Comparison of ENCODE assay signal across 1 cellular context in genomic region chr5:69189162-69190086, GRCh38.
A peak's percentile ranks its signal among the peaks of the same experiment; 100 is the strongest.
TF ChIP-seq lines count a peak whose summit lies in the region.

CENPH (plus strand) TSS chr5:69189583; CDS start chr5:69189635, 52 bp downstream.

TF ChIP-seq in HepG2, 621 proteins besides CTCF, POLR2A, EP300 and RAD21 (continued from another document and continues in another):
- TF ChIP-seq NCOA2 (CRISPR knock-in tag; IDR thresholded peaks at IDR 0.05) (peak; percentile 34; the same call in 1 of the 2 replicates), KDM5A (IDR thresholded peaks at IDR 0.05; ENCODE audit: borderline replicate concordance, low read length) (peak; percentile 66; the same call in 1 of the 2 replicates), RFX1 (IDR thresholded peaks at IDR 0.05) (peak; percentile 87), ZNF563 (CRISPR knock-in tag; IDR thresholded peaks at IDR 0.05) (peak; percentile 68), RFXAP (CRISPR knock-in tag; IDR thresholded peaks at IDR 0.05; ENCODE audit: borderline replicate concordance) (peak; percentile 65; the same call in 1 of the 2 replicates), SP140L (CRISPR knock-in tag; IDR thresholded peaks at IDR 0.05; ENCODE audit: borderline replicate concordance) (peak; percentile 53; the same call in 1 of the 2 replicates), GATAD1 (CRISPR knock-in tag; IDR thresholded peaks at IDR 0.05) (peak; percentile 93), TBL1XR1 (IDR thresholded peaks at IDR 0.05; ENCODE audit: borderline replicate concordance, low read length, partially characterized antibody) (peak; percentile 11), MYC (CRISPR knock-in tag; IDR thresholded peaks at IDR 0.05; ENCODE audit: borderline replicate concordance) (peak; percentile 91; the same call in 1 of the 2 replicates), IRF2 (CRISPR knock-in tag; IDR thresholded peaks at IDR 0.05) (peak; percentile 59; the same call in 1 of the 2 replicates), ZNF552 (CRISPR knock-in tag; IDR thresholded peaks at IDR 0.05; ENCODE audit: borderline replicate concordance) (peak; percentile 72; the same call in 1 of the 2 replicates), MXD4 (CRISPR knock-in tag; IDR thresholded peaks at IDR 0.05) (peak; percentile 85), KLF16 (CRISPR knock-in tag; IDR thresholded peaks at IDR 0.05) (peak in 1 of 2 experiments; percentile 76; a peak in 1 of 4 replicates), SOX5 (CRISPR knock-in tag; IDR thresholded peaks at IDR 0.05; ENCODE audit: borderline replicate concordance) (0 out of 2 replicates have a peak, but pooled peaks have one; percentile 34), ZNF230 (CRISPR knock-in tag; IDR thresholded peaks at IDR 0.05) (0 out of 2 replicates have a peak, but pooled peaks have one; percentile 66), CCDC6 (CRISPR knock-in tag; IDR thresholded peaks at IDR 0.05) (no peak), SP1 (IDR thresholded peaks at IDR 0.05) (no peak), SP1 (CRISPR knock-in tag; IDR thresholded peaks at IDR 0.05) (peak; percentile 83), NR2F6 (IDR thresholded peaks at IDR 0.05) (no peak), NR2F6 (CRISPR knock-in tag; IDR thresholded peaks at IDR 0.05) (0 out of 2 replicates have a peak, but pooled peaks have one; percentile 19), MTF1 (CRISPR knock-in tag; IDR thresholded peaks at IDR 0.05) (no peak), ZNF12 (CRISPR knock-in tag; IDR thresholded peaks at IDR 0.05) (peak; percentile 44; the same call in 1 of the 2 replicates), GTF3A (CRISPR knock-in tag; conservative IDR thresholded peaks at IDR 0.05) (peak; percentile 43), KAT8 (CRISPR knock-in tag; IDR thresholded peaks at IDR 0.05) (peak; percentile 93), ZSCAN31 (CRISPR knock-in tag; IDR thresholded peaks at IDR 0.05; ENCODE audit: low read depth) (peak; percentile 39; the same call in 1 of the 2 replicates), ZIK1 (CRISPR knock-in tag; IDR thresholded peaks at IDR 0.05; ENCODE audit: borderline replicate concordance, low read depth) (peak; percentile 64; the same call in 1 of the 2 replicates), ZBED4 (CRISPR knock-in tag; IDR thresholded peaks at IDR 0.05; ENCODE audit: borderline replicate concordance) (no peak), ZNF691 (CRISPR knock-in tag; IDR thresholded peaks at IDR 0.05; ENCODE audit: borderline replicate concordance, low read depth) (peak; percentile 73; the same call in 1 of the 2 replicates), DRAP1 (CRISPR knock-in tag; IDR thresholded peaks at IDR 0.05) (peak; percentile 55; the same call in 1 of the 2 replicates), RXRA (CRISPR knock-in tag; IDR thresholded peaks at IDR 0.05) (peak; percentile 80), ZNF124 (CRISPR knock-in tag; IDR thresholded peaks at IDR 0.05) (peak; percentile 56; the same call in 1 of the 2 replicates), PHF20 (CRISPR knock-in tag; IDR thresholded peaks at IDR 0.05) (peak; percentile 87), HNRNPK (IDR thresholded peaks at IDR 0.05; ENCODE audit: low read depth, low read length, poor library complexity, severe bottlenecking) (no peak), HINFP (CRISPR knock-in tag; IDR thresholded peaks at IDR 0.05; ENCODE audit: low read depth) (peak; percentile 69; the same call in 1 of the 2 replicates), SP4 (CRISPR knock-in tag; IDR thresholded peaks at IDR 0.05) (peak; percentile 94), MEIS1 (CRISPR knock-in tag; IDR thresholded peaks at IDR 0.05; ENCODE audit: borderline replicate concordance) (0 out of 2 replicates have a peak, but pooled peaks have one; percentile 57), NR0B2 (CRISPR knock-in tag; IDR thresholded peaks at IDR 0.05) (0 out of 2 replicates have a peak, but pooled peaks have one; percentile 33), PLSCR1 (CRISPR knock-in tag; IDR thresholded peaks at IDR 0.05; ENCODE audit: borderline replicate concordance) (peak; percentile 79; the same call in 1 of the 2 replicates), ZBTB25 (CRISPR knock-in tag; IDR thresholded peaks at IDR 0.05) (peak; percentile 19; the same call in 1 of the 2 replicates), ARHGAP35 (CRISPR knock-in tag; IDR thresholded peaks at IDR 0.05; ENCODE audit: borderline replicate concordance) (peak; percentile 49; the same call in 1 of the 2 replicates), HMGXB4 (CRISPR knock-in tag; IDR thresholded peaks at IDR 0.05; ENCODE audit: borderline replicate concordance in 1 of 2, low read depth in 1 of 2) (peak in 1 of 2 experiments; percentile 77; a peak in 2 of 4 replicates), TFE3 (CRISPR knock-in tag; IDR thresholded peaks at IDR 0.05) (no peak), CEBPB (IDR thresholded peaks at IDR 0.05; ENCODE audit: borderline replicate concordance, low read depth, low read length) (peak; percentile 77), ZNF770 (CRISPR knock-in tag; IDR thresholded peaks at IDR 0.05) (no peak), RBM39 (IDR thresholded peaks at IDR 0.05; ENCODE audit: low read depth, low read length, poor library complexity, severe bottlenecking) (peak; percentile 85), SIN3B (IDR thresholded peaks at IDR 0.05; ENCODE audit: low read length) (peak; percentile 85), IKZF4 (CRISPR knock-in tag; IDR thresholded peaks at IDR 0.05; ENCODE audit: borderline replicate concordance, low read depth, not compliant biosample characterization) (no peak), MAFF (IDR thresholded peaks at IDR 0.05; ENCODE audit: low read depth, low read length) (no peak), NFYB (CRISPR knock-in tag; IDR thresholded peaks at IDR 0.05) (0 out of 2 replicates have a peak, but pooled peaks have one; percentile 16), FOXA1 (IDR thresholded peaks at IDR 0.05) (no peak), FOXA1 (CRISPR knock-in tag; IDR thresholded peaks at IDR 0.05) (no peak), SAFB2 (CRISPR knock-in tag; IDR thresholded peaks at IDR 0.05; ENCODE audit: borderline replicate concordance, low read depth) (peak; percentile 59; the same call in 1 of the 2 replicates)
